ENCODE assay signal across 8 cellular contexts in genomic region chr3:144015133-144015532, GRCh38.
"Had no signal": no experiment of that assay in that cellular context is flagged by ENCODE, and none has a peak within 500 bp of the region (broad histone marks: within the 10 kb centered on the region; RNA-seq: fewer than 3 reads in every experiment).

No MANE protein-coding gene starts in this region.

- DNase-seq: GDM1, GF-D8 had no signal

- H3K4me3 ChIP-seq: GM12878 had no signal

- FAIRE-seq: G401.6, GM12878, GM12891, GM12892, GM18507, GM19239 had no signal

- ATAC-seq: GM12878 had no signal
